8 cellular contexts compared by ENCODE assay signal in genomic region chr21:41612674-41613250, GRCh38.
A peak's percentile ranks its signal among the peaks of the same experiment; 100 is the strongest.
DNase-seq lines count a peak whose midpoint lies in the region; ATAC-seq and TF ChIP-seq lines count a peak whose summit lies in the region.

No MANE protein-coding gene starts in this region.

- H3K27me3 ChIP-seq in OCI-LY3 (ENCODE audit: low read depth, low read length) (no peaks in the 10 kb centered on the region; the same call in 1 of the 2 replicates), mammary epithelial cell (ENCODE audit: insufficient read depth, low read length) (no peaks in the 10 kb centered on the region)

- under 1% methylated on average over 11 of the region's 15 CpGs for WGBS in mammary epithelial cell (ENCODE audit: low coverage, missing lambda C conversion rate)

- H3K4me1 ChIP-seq in OCI-LY3 (ENCODE audit: low read length) (no peaks in the 10 kb centered on the region), mammary epithelial cell (ENCODE audit: insufficient read depth, low read length) (peaks cover 46% of the 10 kb centered on the region)

- H3K9ac ChIP-seq in OCI-LY3 (ENCODE audit: low read length): no peak overlapping the region
- H3K9ac ChIP-seq in mammary epithelial cell (ENCODE audit: insufficient read depth, low read length): peak overlapping the region; percentile 14

- no peaks in the 10 kb centered on the region for H3K36me3 ChIP-seq in OCI-LY3 (replicated peaks; ENCODE audit: low read depth, low read length)
- no peaks in the 10 kb centered on the region for H3K36me3 ChIP-seq in mammary epithelial cell (ENCODE audit: insufficient read depth, low read length)

- TF ChIP-seq CTCF in AG04449 (IDR thresholded peaks at IDR 0.05; ENCODE audit: insufficient read depth, low read length, missing control alignments) (peak; percentile 76), GM12873 (IDR thresholded peaks at IDR 0.05; ENCODE audit: insufficient read depth, low read depth, low read length, missing control alignments) (peak; percentile 68), OCI-LY3 (IDR thresholded peaks at IDR 0.05; ENCODE audit: low read depth, low read length) (peak; percentile 53), mammary epithelial cell (conservative IDR thresholded peaks at IDR 0.05 in 1 of 2, IDR thresholded peaks at IDR 0.05 in 1 of 2; ENCODE audit: extremely low read depth in 1 of 2, insufficient read depth in 1 of 2, low read depth in 1 of 2, low read length in 2 of 2) (peak; percentile 50 to 74)

- no peaks in the 10 kb centered on the region for H3K79me2 ChIP-seq in OCI-LY3 (ENCODE audit: low read length)
- no peaks in the 10 kb centered on the region for H3K79me2 ChIP-seq in mammary epithelial cell (ENCODE audit: insufficient read depth, low read length)

- CTCF ChIA-PET in AG04449 (lab: Yijun Ruan, JAX) (interaction anchor here (0.6 to 11.1 kb wide), 46 partner anchors 8 to 508 kb away, joined by 3 to 256 read pairs (median 4); no protein-coding TSS in a partner anchor), mammary epithelial cell (lab: Charles Lee; ENCODE audit: low non-redundant PET) (interaction anchor here (0.5 to 1.9 kb wide), 21 partner anchors 22 to 395 kb away, joined by 3 to 43 read pairs (median 4); no protein-coding TSS in a partner anchor)

- dilution Hi-C loops in mammary epithelial cell (cut with HindIII; ENCODE audit: low sequenced_read_pairs): loop anchor here (5.0 to 25.0 kb wide), 4 partner anchors 65 to 325 kb away; partner anchors contain the start of gene RIPK4

- in situ Hi-C loops in mammary epithelial cell (cut with MboI; ENCODE audit: low sequenced_read_pairs in 2 of 2): loop anchor here (5.0 to 25.0 kb wide), 6 partner anchors 72 to 500 kb away; partner anchors contain the start of gene RIPK4 (in 1 of the 2)

- no peaks in the 10 kb centered on the region for H4K20me1 ChIP-seq in OCI-LY3 (ENCODE audit: insufficient read depth, low read length)
- no peaks in the 10 kb centered on the region for H4K20me1 ChIP-seq in mammary epithelial cell (ENCODE audit: insufficient read depth, low read length)

- intact Hi-C loops in mammary epithelial cell (cut with micrococcal nuclease): loop anchor here (1.0 to 5.0 kb wide), 13 partner anchors 42 to 835 kb away; partner anchors contain the start of genes PRDM15 and RIPK4

- peak; percentile 97 for DNase-seq in AG04449 (ENCODE audit: low read depth, low spot score)
- DNase-seq in mammary epithelial cell: peak; percentile 93
- DNase-seq in iris pigment epithelial cell (ENCODE audit: low read depth): peak; percentile 72
- peak; percentile 67 for DNase-seq in smooth muscle cell of the brain vasculature (ENCODE audit: low read depth, low spot score)
- DNase-seq in activated CD4-positive, CD25-positive, alpha-beta regulatory T cell (lab: John Stamatoyannopoulos, UW): no peak

- 0 out of 2 replicates have a peak overlapping the region, but pooled peaks have one; percentile 19 for H3K4me2 ChIP-seq in OCI-LY3 (ENCODE audit: low read length)
- peak overlapping the region; percentile 17 for H3K4me2 ChIP-seq in mammary epithelial cell (ENCODE audit: insufficient read depth, low read depth, low read length)

- H3K27ac ChIP-seq in OCI-LY3 (ENCODE audit: low read length) (no peak overlapping the region), mammary epithelial cell (ENCODE audit: insufficient read depth, low read depth, low read length) (peak overlapping the region; percentile 61)

- BruUV-seq in mammary epithelial cell (replicated peaks; lab: Mats Ljungman, UMichigan): no TSS peak

- no peak overlapping the region for H3K4me3 ChIP-seq in AG04449 (ENCODE audit: low read depth, low read length)
- no peak overlapping the region for H3K4me3 ChIP-seq in OCI-LY3 (ENCODE audit: low read length)
- H3K4me3 ChIP-seq in mammary epithelial cell (replicated peaks in 1 of 3; ENCODE audit: insufficient read depth in 1 of 3, low read depth in 2 of 3, low read length in 3 of 3): no peak overlapping the region

- POLR2A ChIA-PET in AG04449 (lab: Yijun Ruan, JAX): interaction anchor here (1.0 to 1.2 kb wide), 6 partner anchors 10 to 265 kb away, joined by 3 to 5 read pairs (median 3); no protein-coding TSS in a partner anchor

- H2AFZ ChIP-seq in OCI-LY3 (ENCODE audit: low read depth, low read length): no peak overlapping the region; the same call in 1 of the 2 replicates
- H2AFZ ChIP-seq in mammary epithelial cell (ENCODE audit: low read depth, low read length): peak overlapping the region; percentile 35

- ATAC-seq in GM21737 (IDR thresholded peaks at IDR 0.05; ENCODE audit: unreplicated experiment): no peak

- no peaks in the 10 kb centered on the region for H3K9me3 ChIP-seq in OCI-LY3 (ENCODE audit: insufficient read depth, low read length)
- no peaks in the 10 kb centered on the region for H3K9me3 ChIP-seq in mammary epithelial cell (replicated peaks; ENCODE audit: insufficient read depth, low read length)

Comparison
In these comparisons a context has a peak if more than half of its experiments do, and no peak if none do; other contexts are left out.
1. DNase-seq: peak in AG04449 (single experiment), mammary epithelial cell (single experiment), iris pigment epithelial cell (single experiment) and smooth muscle cell of the brain vasculature (single experiment); none in activated CD4-positive, CD25-positive, alpha-beta regulatory T cell (0 of 4).
2. Peak in every context shown above with its lines, with median percentiles within 50 percentile points of each other: CTCF ChIP-seq.